14 cellular contexts compared by ENCODE assay signal in genomic region chr15:63241316-63241715, GRCh38. TPM values are rescaled to one million over a fixed set of nuclear protein-coding genes. Genes with fewer than 3 reads are reported as not detected.
DNase-seq lines count a peak whose midpoint lies in the region; ATAC-seq and TF ChIP-seq lines count a peak whose summit lies in the region.
"Had no signal": no experiment of that assay in that cellular context is flagged by ENCODE, and none has a peak within 500 bp of the region (broad histone marks: within the 10 kb centered on the region; RNA-seq: fewer than 3 reads in every experiment).

No MANE protein-coding gene starts in this region.

- ATAC-seq in memory B cell (ENCODE audit: low read depth) (no peak), Right ventricle myocardium superior (ENCODE audit: poor library complexity) (no peak)

- peaks cover 16% of the 10 kb centered on the region for H3K36me3 Mint-ChIP-seq in activated naive CD8-positive, alpha-beta T cell
- peaks cover 77% of the 10 kb centered on the region for H3K36me3 Mint-ChIP-seq in activated naive CD8-positive, alpha-beta T cell treated with anti-CD3 and anti-CD28 coated beads for 36 hours
- H3K36me3 Mint-ChIP-seq in memory B cell, result peaks cover 30% of the 10 kb centered on the region

- H3K4me3 Mint-ChIP-seq in activated naive CD8-positive, alpha-beta T cell, result no peak overlapping the region
- no peak overlapping the region for H3K4me3 Mint-ChIP-seq in activated naive CD8-positive, alpha-beta T cell treated with anti-CD3 and anti-CD28 coated beads for 36 hours
- no peak overlapping the region for H3K4me3 Mint-ChIP-seq in memory B cell

- intact Hi-C loops in Right ventricle myocardium superior (cut with DNase I), result no loop called here

- TF ChIP-seq EP300 in Ishikawa (IDR thresholded peaks at IDR 0.05; ENCODE audit: borderline replicate concordance), result peak; percentile 55; the same call in 1 of the 2 replicates

- no peaks in the 10 kb centered on the region for H3K27me3 Mint-ChIP-seq in activated naive CD8-positive, alpha-beta T cell
- no peaks in the 10 kb centered on the region for H3K27me3 Mint-ChIP-seq in activated naive CD8-positive, alpha-beta T cell treated with anti-CD3 and anti-CD28 coated beads for 36 hours
- no peaks in the 10 kb centered on the region for H3K27me3 Mint-ChIP-seq in memory B cell
- H3K27me3 Mint-ChIP-seq: CD4-positive, CD25-positive, alpha-beta regulatory T cell had no signal

- H3K9me3 Mint-ChIP-seq in activated naive CD8-positive, alpha-beta T cell (ENCODE audit: low read depth), result no peaks in the 10 kb centered on the region
- H3K9me3 Mint-ChIP-seq in activated naive CD8-positive, alpha-beta T cell treated with anti-CD3 and anti-CD28 coated beads for 36 hours, result peaks cover 3% of the 10 kb centered on the region
- peaks cover 1% of the 10 kb centered on the region for H3K9me3 Mint-ChIP-seq in memory B cell

- H3K27ac Mint-ChIP-seq in activated naive CD8-positive, alpha-beta T cell, result peak overlapping the region; percentile 72
- no peak overlapping the region for H3K27ac Mint-ChIP-seq in activated naive CD8-positive, alpha-beta T cell treated with anti-CD3 and anti-CD28 coated beads for 36 hours
- H3K27ac Mint-ChIP-seq in memory B cell, result peak overlapping the region; percentile 41

- no peak for DNase-seq in activated naive CD8-positive, alpha-beta T cell treated with anti-CD3 and anti-CD28 coated beads for 36 hours
- DNase-seq in memory B cell (ENCODE audit: low spot score in 2 of 2) (no peak), Right ventricle myocardium superior (no peak), NCI-H1694 (lab: John Stamatoyannopoulos, UW) (no peak), pons (ENCODE audit: low spot score) (no peak)
- DNase-seq: 8988T; AML-193; Calu3; CD4-positive, CD25-positive, alpha-beta regulatory T cell; DMS 273 treated with DMSO at 0.1 percent for 48 hours; GM23248; H7 had no signal

- H3K4me1 Mint-ChIP-seq in activated naive CD8-positive, alpha-beta T cell (ENCODE audit: low read depth), result peaks cover 84% of the 10 kb centered on the region
- peaks cover 71% of the 10 kb centered on the region for H3K4me1 Mint-ChIP-seq in activated naive CD8-positive, alpha-beta T cell treated with anti-CD3 and anti-CD28 coated beads for 36 hours
- peaks cover 26% of the 10 kb centered on the region for H3K4me1 Mint-ChIP-seq in memory B cell

- TF ChIP-seq RAD21 in Ishikawa (IDR thresholded peaks at IDR 0.05; ENCODE audit: low read depth), result no peak

TF ChIP-seq in Ishikawa, 13 proteins besides CTCF, POLR2A, EP300 and RAD21:
- TF ChIP-seq USF1 (IDR thresholded peaks at IDR 0.05) (no peak), TEAD4 (IDR thresholded peaks at IDR 0.05) (peak; percentile 41; the same call in 1 of the 2 replicates)

RNA-seq across cellular contexts. Expression of gene APH1B, which starts 36.1 kb away (rescaled TPM):
- 1 to 10 TPM; 9.3 to 9.4 TPM for total RNA-seq in activated naive CD8-positive, alpha-beta T cell treated with anti-CD3 and anti-CD28 coated beads for 36 hours
- 7.1 TPM for total RNA-seq in Right ventricle myocardium superior

RNA-seq across cellular contexts. Expression of gene RAB8B, which starts 51.9 kb away (rescaled TPM):
- 100 to 1,000 TPM; 231 to 239 TPM for total RNA-seq in activated naive CD8-positive, alpha-beta T cell treated with anti-CD3 and anti-CD28 coated beads for 36 hours
- total RNA-seq in Right ventricle myocardium superior, result 10.0 TPM

Comparison
In these comparisons a context has a peak if more than half of its experiments do, and no peak if none do; other contexts are left out.
1. RNA of gene RAB8B, which starts 51.9 kb away (total RNA-seq): 231 to 239 TPM in activated naive CD8-positive, alpha-beta T cell treated with anti-CD3 and anti-CD28 coated beads for 36 hours; 10.0 TPM in Right ventricle myocardium superior (single experiment); every median in the first group is over 10 times any median in the second.